8 cellular contexts compared by ENCODE assay signal in the genomic region with DNA sequence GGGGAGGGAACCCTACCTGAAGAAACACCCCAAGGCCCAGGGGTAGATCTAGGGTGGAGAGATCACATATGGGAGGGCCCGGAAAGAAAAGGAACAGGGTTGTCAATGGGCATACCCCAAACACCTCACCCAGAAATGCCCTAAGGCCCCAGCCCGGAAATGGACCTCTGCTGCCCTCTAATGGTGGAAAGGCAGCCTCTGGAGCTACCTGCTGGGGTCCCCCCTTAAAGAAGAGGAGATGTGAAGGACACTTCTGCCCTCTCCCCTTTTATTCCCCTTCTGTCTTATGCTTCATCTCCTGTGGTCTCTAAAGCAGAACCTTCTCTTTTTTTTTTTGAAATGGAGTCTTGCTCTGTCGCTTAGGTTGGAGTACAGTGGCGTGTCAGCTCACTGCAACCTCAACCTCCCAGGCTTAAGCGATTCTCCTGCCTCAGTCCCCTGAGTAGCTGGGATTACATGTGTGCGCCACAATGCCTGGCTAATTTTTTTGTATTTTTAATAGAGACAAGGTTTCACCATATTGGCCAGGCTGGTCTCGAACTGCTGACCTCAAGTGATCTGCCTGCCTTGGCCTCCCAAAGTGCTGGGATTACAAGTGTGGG. TPM values are rescaled to one million over a fixed set of nuclear protein-coding genes. Genes with fewer than 3 reads are reported as not detected.
DNase-seq lines count a peak whose midpoint lies in the region; ATAC-seq and TF ChIP-seq lines count a peak whose summit lies in the region.

No MANE protein-coding gene starts in this region.

- no peak for TF ChIP-seq EP300 in stomach (IDR thresholded peaks at IDR 0.05)

- no peak overlapping the region for H3K4me3 Mint-ChIP-seq in nephron progenitor cell

- H3K9me3 ChIP-seq in esophagus squamous epithelium (no peaks in the 10 kb centered on the region), stomach (no peaks in the 10 kb centered on the region)

- CTCF ChIA-PET in BJ (lab: Yijun Ruan, JAX), result interaction anchor here (0.6 to 8.4 kb wide), 38 partner anchors 10 to 359 kb away, joined by 3 to 162 read pairs (median 5); partner anchors contain the start of gene FKBP5

- peaks cover 54% of the 10 kb centered on the region for H3K4me1 Mint-ChIP-seq in nephron progenitor cell

- no peaks in the 10 kb centered on the region for H3K36me3 ChIP-seq in BJ (ENCODE audit: control insufficient read depth, insufficient read depth, low read length)
- no peaks in the 10 kb centered on the region for H3K36me3 ChIP-seq in H7 (replicated peaks; ENCODE audit: control insufficient read depth, insufficient read depth, low read length)
- no peaks in the 10 kb centered on the region for H3K36me3 ChIP-seq in esophagus squamous epithelium
- no peaks in the 10 kb centered on the region for H3K36me3 ChIP-seq in stomach

- TF ChIP-seq CTCF in BJ (IDR thresholded peaks at IDR 0.05; ENCODE audit: insufficient read depth, low read depth, low read length), result peak; percentile 94
- peak; percentile 82 to 95 (median 90) for TF ChIP-seq CTCF in esophagus squamous epithelium (IDR thresholded peaks at IDR 0.05)
- TF ChIP-seq CTCF in nephron progenitor cell (IDR thresholded peaks at IDR 0.05), result peak; percentile 91
- peak in 5 of 7 experiments; percentile 83 to 91 (median 90) for TF ChIP-seq CTCF in stomach (IDR thresholded peaks at IDR 0.05)

- H3K27ac ChIP-seq in esophagus squamous epithelium (peak overlapping the region in 1 of 4 donors; percentile 100), stomach (peak overlapping the region in 1 of 5 donors; percentile 100)

- no peaks in the 10 kb centered on the region for H3K9me3 Mint-ChIP-seq in nephron progenitor cell

- TF ChIP-seq POLR2A in esophagus squamous epithelium (IDR thresholded peaks at IDR 0.05) (no peak), stomach (IDR thresholded peaks at IDR 0.05) (no peak)

- no peaks in the 10 kb centered on the region for H3K36me3 Mint-ChIP-seq in nephron progenitor cell (ENCODE audit: low read depth)

- H3K4me1 ChIP-seq in esophagus squamous epithelium (peaks cover 43 to 64% (median 48%) of the 10 kb centered on the region in 3 donors), stomach (peaks cover 40 to 64% (median 51%) of the 10 kb centered on the region in 4 donors)

- POLR2A ChIA-PET in BJ (lab: Charles Lee), result no interaction called here

- H3K27me3 ChIP-seq in BJ (ENCODE audit: control insufficient read depth, insufficient read depth, low read length), result no peaks in the 10 kb centered on the region
- H3K27me3 ChIP-seq in H7 (ENCODE audit: control insufficient read depth, insufficient read depth, low read length), result no peaks in the 10 kb centered on the region
- H3K27me3 ChIP-seq in esophagus squamous epithelium, result no peaks in the 10 kb centered on the region
- no peaks in the 10 kb centered on the region for H3K27me3 ChIP-seq in stomach

- DNase-seq in BJ (ENCODE audit: low read depth), result no peak
- peak; percentile 92 for DNase-seq in H7
- peak; percentile 48 for DNase-seq in NOMO-1 treated with dmso at 0.1 percent for 144 hours (lab: John Stamatoyannopoulos, UW; ENCODE audit: unreplicated experiment)
- peak; percentile 86 for DNase-seq in activated T-cell treated with anti-CD3 and anti-CD28 coated beads for 4 hours
- no peak for DNase-seq in esophagus squamous epithelium (lab: John Stamatoyannopoulos, UW)
- DNase-seq in nephron progenitor cell, result peak; percentile 84
- peak; percentile 85 for DNase-seq in stomach

- ATAC-seq in GM19395 (IDR thresholded peaks at IDR 0.05; ENCODE audit: unreplicated experiment), result no peak

- peaks cover 4% of the 10 kb centered on the region for H3K27me3 Mint-ChIP-seq in nephron progenitor cell (ENCODE audit: low read depth, poor library complexity)

- 59 to 67% methylated on average over 7 of the region's 7 CpGs for WGBS in esophagus squamous epithelium, 2 donors
- WGBS in stomach, 5 donors, result 58 to 65% (median 65%) methylated on average over 7 of the region's 7 CpGs

- no peak overlapping the region for H3K27ac Mint-ChIP-seq in nephron progenitor cell

- intact Hi-C loops in esophagus squamous epithelium (cut with DNase I) (loop anchor here (5.0 kb wide), 2 partner anchors 154 to 214 kb away; no protein-coding TSS in a partner anchor), stomach (cut with DNase I; ENCODE audit: low total_unique reads) (loop anchor here (2.0 to 5.0 kb wide), 2 partner anchors 154 to 214 kb away; no protein-coding TSS in a partner anchor)

- H3K4me3 ChIP-seq in BJ (ENCODE audit: low read depth, low read length) (no peak overlapping the region), H7 (ENCODE audit: insufficient read depth, low read depth, low read length) (no peak overlapping the region), esophagus squamous epithelium (no peak overlapping the region), stomach (no peak overlapping the region)

RNA-seq across cellular contexts. Expression of gene ARMC12, which starts 0.4 kb away (rescaled TPM):
- 0.56 and 0.96 TPM in 2 replicates for polyA plus RNA-seq in BJ (2011; rRNA removed)
- polyA minus RNA-seq in BJ (2011; rRNA and poly(A)+ RNA removed), result 1.6 TPM in 1 of 2 replicates, not detected in the other
- total RNA-seq in H7 (2014; rRNA removed; shearing (Covaris generic)), result 0.94 and 3.0 TPM in 2 replicates
- total RNA-seq in esophagus squamous epithelium, result 1 to 10 TPM in 1 of 4 donors, under 1 TPM in 1, not detected in 2; 0.26 to 1.5 TPM
- not detected for total RNA-seq in stomach
- polyA plus RNA-seq in stomach, result 1 to 10 TPM; 1.1 to 2.5 (median 2.0) TPM

RNA-seq across cellular contexts. Expression of gene CLPSL2, which starts 40.0 kb away (rescaled TPM):
- not detected in 2 replicates for polyA plus RNA-seq in BJ (2011; rRNA removed)
- not detected in 2 replicates for polyA minus RNA-seq in BJ (2011; rRNA and poly(A)+ RNA removed)
- 4.2 and 10.8 TPM in 2 replicates for total RNA-seq in H7 (2014; rRNA removed; shearing (Covaris generic))
- total RNA-seq in esophagus squamous epithelium, result not detected
- not detected for total RNA-seq in stomach
- polyA plus RNA-seq in stomach, result not detected

RNA-seq across cellular contexts. Expression of gene CLPSL1, which starts 44.4 kb away (rescaled TPM):
- polyA plus RNA-seq in BJ (2011; rRNA removed) (not detected in 2 replicates), stomach (not detected)
- not detected in 2 replicates for polyA minus RNA-seq in BJ (2011; rRNA and poly(A)+ RNA removed)
- not detected in 2 replicates for total RNA-seq in H7 (2014; rRNA removed; shearing (Covaris generic))
- total RNA-seq in esophagus squamous epithelium (not detected), stomach (not detected)

RNA-seq across cellular contexts. Expression of gene FKBP5, which starts 47.7 kb away (rescaled TPM):
- polyA plus RNA-seq in BJ (2011; rRNA removed), result 1.6 and 2.3 TPM in 2 replicates
- polyA minus RNA-seq in BJ (2011; rRNA and poly(A)+ RNA removed), result 0.85 and 1.4 TPM in 2 replicates
- 13.2 and 15.0 TPM in 2 replicates for total RNA-seq in H7 (2014; rRNA removed; shearing (Covaris generic))
- total RNA-seq in esophagus squamous epithelium, result 100 to 1,000 TPM in 2 of 4 donors, 10 to 100 TPM in 2; 65.0 to 273 (median 103) TPM
- 100 to 1,000 TPM in 4 of 5 donors, 10 to 100 TPM in 1; 68.1 to 209 (median 168) TPM for total RNA-seq in stomach
- 10 to 100 TPM; 89.2 to 97.2 (median 91.1) TPM for polyA plus RNA-seq in stomach

Comparison
In these comparisons a context has a peak if more than half of its experiments do, and no peak if none do; other contexts are left out.
1. DNase-seq: peak in H7 (single experiment), NOMO-1 treated with dmso at 0.1 percent for 144 hours (single experiment), activated T-cell treated with anti-CD3 and anti-CD28 coated beads for 4 hours (single experiment), nephron progenitor cell (single experiment) and stomach (single experiment); none in BJ (single experiment) and esophagus squamous epithelium (single experiment).
2. Peak in every context shown above with its lines, with median percentiles within 50 percentile points of each other: CTCF ChIP-seq.